8 cellular contexts compared by ENCODE assay signal in genomic region chr6:10837009-10837691, GRCh38. TPM values are rescaled to one million over a fixed set of nuclear protein-coding genes. Genes with fewer than 3 reads are reported as not detected.
DNase-seq lines count a peak whose midpoint lies in the region; ATAC-seq and TF ChIP-seq lines count a peak whose summit lies in the region.

No MANE protein-coding gene starts in this region.

- ATAC-seq in left lung (peak; percentile 21), omental fat pad (ENCODE audit: low FRiP score) (no peak)

- H3K4me1 ChIP-seq in left lung (peaks cover 0 to 20% of the 10 kb centered on the region in 2 donors), testis (no peaks in the 10 kb centered on the region)

- TF ChIP-seq CTCF in left lung (IDR thresholded peaks at IDR 0.05) (no peak), testis (IDR thresholded peaks at IDR 0.05) (no peak), omental fat pad (IDR thresholded peaks at IDR 0.05) (no peak)

- H3K36me3 ChIP-seq in left lung (no peaks in the 10 kb centered on the region), testis (ENCODE audit: low read depth, missing control alignments) (no peaks in the 10 kb centered on the region)

- DNase-seq in NCI-H345 (lab: John Stamatoyannopoulos, UW) (peak; percentile 1), NCI-H345 treated with DMSO at 0.1 percent for 48 hours (lab: John Stamatoyannopoulos, UW; ENCODE audit: unreplicated experiment) (no peak), NCI-H82 (lab: John Stamatoyannopoulos, UW) (peak; percentile 88), cerebellum (ENCODE audit: low spot score) (peak; percentile 10), left lung (peak; percentile 46 to 84), testis (peak; percentile 36), omental fat pad (ENCODE audit: low spot score) (no peak), GM19238 (ENCODE audit: insufficient read length, low spot score) (no peak)

- peak overlapping the region; percentile 69 for H3K4me3 ChIP-seq in left lung
- H3K4me3 ChIP-seq in testis: peak overlapping the region; percentile 69 to 74

- no peaks in the 10 kb centered on the region for H3K9me3 ChIP-seq in left lung
- no peaks in the 10 kb centered on the region for H3K9me3 ChIP-seq in testis

- TF ChIP-seq POLR2A in testis (IDR thresholded peaks at IDR 0.05): no peak

- no peak overlapping the region for H3K27ac ChIP-seq in left lung
- H3K27ac ChIP-seq in testis: peak overlapping the region in 1 of 2 donors; percentile 43

- H3K27me3 ChIP-seq in left lung (peaks cover 0 to 29% of the 10 kb centered on the region in 2 donors), testis (no peaks in the 10 kb centered on the region)

- WGBS in testis, 2 donors: 1 to 2% methylated on average over 22 of the region's 22 CpGs

- intact Hi-C loops in left lung (cut with DNase I) (no loop called here), testis (cut with DNase I; ENCODE audit: low total_unique reads) (no loop called here)

RNA-seq across cellular contexts. Expression of gene MAK, which starts 1.2 kb away (rescaled TPM):
- total RNA-seq in cerebellum (0.82 TPM), left lung (under 1 TPM; 0.26 to 0.97 TPM), testis (1 to 10 TPM; 5.3 to 9.4 TPM), omental fat pad (1 to 10 TPM in 2 of 4 donors, under 1 TPM in 2; 0.25 to 1.3 (median 1.0) TPM)
- 21.2 TPM for polyA plus RNA-seq in testis (ENCODE audit: insufficient read depth, low read depth, low replicate concordance)

RNA-seq across cellular contexts. Expression of gene GCM2, which starts 44.7 kb away (rescaled TPM):
- total RNA-seq in cerebellum (not detected), left lung (not detected), testis (1 to 10 TPM; 1.0 to 1.2 TPM), omental fat pad (not detected)
- 0.90 TPM for polyA plus RNA-seq in testis (ENCODE audit: insufficient read depth, low read depth, low replicate concordance)

RNA-seq across cellular contexts. Expression of gene SYCP2L, which starts 49.7 kb away (rescaled TPM):
- 4.7 TPM for total RNA-seq in cerebellum
- total RNA-seq in left lung: under 1 TPM; 0.41 to 0.45 TPM
- total RNA-seq in testis: 1 to 10 TPM; 6.9 to 8.7 TPM
- 5.4 TPM for polyA plus RNA-seq in testis (ENCODE audit: insufficient read depth, low read depth, low replicate concordance)
- 1 to 10 TPM in 3 of 4 donors, under 1 TPM in 1; 0.47 to 3.3 (median 1.6) TPM for total RNA-seq in omental fat pad

Comparison
In these comparisons a context has a peak if more than half of its experiments do, and no peak if none do; other contexts are left out.
1. DNase-seq: peak in NCI-H345 (single experiment), NCI-H82 (single experiment), cerebellum (single experiment), left lung (2 of 2) and testis (single experiment); none in NCI-H345 treated with DMSO at 0.1 percent for 48 hours (single experiment), omental fat pad (single experiment) and GM19238 (single experiment).